ENCODE assay signal across 12 cellular contexts in the genomic region with DNA sequence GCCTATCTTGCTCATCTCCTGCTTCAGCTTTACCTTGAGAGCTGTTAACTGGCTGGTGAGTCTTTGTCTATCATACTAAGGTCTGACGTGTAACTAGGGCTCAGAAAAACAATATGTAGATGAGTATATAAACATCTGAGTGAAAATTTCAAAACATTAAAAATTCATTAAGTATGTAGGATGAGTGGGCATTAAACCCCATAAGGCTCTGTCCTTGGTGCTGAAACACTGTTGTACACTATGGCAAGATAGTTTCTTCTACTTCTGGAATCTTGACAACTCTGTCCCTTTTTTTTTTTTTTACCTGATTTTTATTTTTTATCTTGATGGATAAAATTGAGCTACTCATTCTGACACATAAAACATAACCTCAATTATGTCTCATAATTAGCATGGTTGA. TPM values are rescaled to one million over a fixed set of nuclear protein-coding genes. Genes with fewer than 3 reads are reported as not detected.
DNase-seq lines count a peak whose midpoint lies in the region; ATAC-seq and TF ChIP-seq lines count a peak whose summit lies in the region.
"Had no signal": no experiment of that assay in that cellular context is flagged by ENCODE, and none has a peak within 500 bp of the region (broad histone marks: within the 10 kb centered on the region; RNA-seq: fewer than 3 reads in every experiment).

No MANE protein-coding gene starts in this region.

- TF ChIP-seq CTCF in cardiac muscle cell (IDR thresholded peaks at IDR 0.05; ENCODE audit: low read depth, low read length) (no peak), endothelial cell (IDR thresholded peaks at IDR 0.05; ENCODE audit: unreplicated experiment) (no peak)

- H3K36me3 ChIP-seq in cardiac muscle cell, result no peaks in the 10 kb centered on the region

- peak; percentile 73 to 87 for DNase-seq in cardiac muscle cell (ENCODE audit: low read depth in 1 of 2, low spot score in 1 of 2)
- DNase-seq in Right ventricle myocardium superior, result no peak
- peak; percentile 12 for DNase-seq in NOMO-1 treated with dmso at 0.1 percent for 144 hours (lab: John Stamatoyannopoulos, UW; ENCODE audit: unreplicated experiment)
- peak; percentile 46 for DNase-seq in endothelial cell (ENCODE audit: low spot score)
- peak; percentile 28 for DNase-seq in smooth muscle cell of the brain vasculature (ENCODE audit: low read depth, low spot score)
- DNase-seq in NCI-H2196 treated with DMSO at 0.1 percent for 48 hours (lab: John Stamatoyannopoulos, UW; ENCODE audit: unreplicated experiment), result no peak
- DNase-seq in caudate nucleus (lab: John Stamatoyannopoulos, UW), result no peak
- DNase-seq in HCEC 1CT, result no peak
- DNase-seq: activated T-cell treated with anti-CD3 and anti-CD28 coated beads for 4 hours; CD4-positive, alpha-beta T cell; effector memory CD4-positive, alpha-beta T cell; NCI-H146 had no signal

- ATAC-seq in Right ventricle myocardium superior (ENCODE audit: poor library complexity), result no peak

- H3K4me3 ChIP-seq in cardiac muscle cell, result no peak overlapping the region

- intact Hi-C loops in Right ventricle myocardium superior (cut with DNase I), result no loop called here

- H3K27me3 ChIP-seq in cardiac muscle cell, result no peaks in the 10 kb centered on the region

- H3K27me3 Mint-ChIP-seq in endothelial cell (ENCODE audit: unreplicated experiment), result no peaks in the 10 kb centered on the region

- H3K27ac ChIP-seq in cardiac muscle cell (no peak overlapping the region), caudate nucleus (ENCODE audit: low read depth, low read length) (no peak overlapping the region)

- no peaks in the 10 kb centered on the region for H3K4me1 Mint-ChIP-seq in endothelial cell (ENCODE audit: unreplicated experiment)

- no peaks in the 10 kb centered on the region for H3K9me3 Mint-ChIP-seq in endothelial cell (ENCODE audit: unreplicated experiment)
- H3K9me3 Mint-ChIP-seq: CD4-positive, alpha-beta T cell had no signal

- H3K27ac Mint-ChIP-seq in endothelial cell (ENCODE audit: unreplicated experiment), result no peak overlapping the region
- H3K27ac Mint-ChIP-seq: CD4-positive, alpha-beta T cell had no signal

- H3K36me3 Mint-ChIP-seq in endothelial cell (ENCODE audit: low read depth, unreplicated experiment), result no peaks in the 10 kb centered on the region

- no peaks in the 10 kb centered on the region for H3K9me3 ChIP-seq in cardiac muscle cell (ENCODE audit: low read depth)

- H3K4me1 ChIP-seq in cardiac muscle cell (ENCODE audit: low read depth), result no peaks in the 10 kb centered on the region

- no peak overlapping the region for H3K4me3 Mint-ChIP-seq in endothelial cell (ENCODE audit: unreplicated experiment)
- H3K4me3 Mint-ChIP-seq: CD4-positive, alpha-beta T cell had no signal

RNA-seq across cellular contexts. Expression of gene DGKG, which starts 54.4 kb away (rescaled TPM):
- total RNA-seq in cardiac muscle cell, result 0.15 and 0.92 TPM in 2 replicates
- 0.85 TPM in 1 of 2 replicates, not detected in the other for polyA plus RNA-seq in cardiac muscle cell
- 30.8 TPM for total RNA-seq in Right ventricle myocardium superior
- total RNA-seq in endothelial cell (ENCODE audit: unreplicated experiment), result 0.54 TPM
- total RNA-seq: CD4-positive, alpha-beta T cell had no signal

Comparison
In these comparisons a context has a peak if more than half of its experiments do, and no peak if none do; other contexts are left out.
1. DNase-seq: peak in cardiac muscle cell (2 of 2), NOMO-1 treated with dmso at 0.1 percent for 144 hours (single experiment), endothelial cell (single experiment) and smooth muscle cell of the brain vasculature (single experiment); none in Right ventricle myocardium superior (single experiment), NCI-H2196 treated with DMSO at 0.1 percent for 48 hours (single experiment), caudate nucleus (0 of 61) and HCEC 1CT (single experiment).
2. RNA of gene DGKG, which starts 54.4 kb away (total RNA-seq): 30.8 TPM in Right ventricle myocardium superior (single experiment); 0.54 TPM in endothelial cell (single experiment) and 0.15 to 0.92 TPM in cardiac muscle cell; every median in the first group is over 10 times any median in the second.